In the genomic region with DNA sequence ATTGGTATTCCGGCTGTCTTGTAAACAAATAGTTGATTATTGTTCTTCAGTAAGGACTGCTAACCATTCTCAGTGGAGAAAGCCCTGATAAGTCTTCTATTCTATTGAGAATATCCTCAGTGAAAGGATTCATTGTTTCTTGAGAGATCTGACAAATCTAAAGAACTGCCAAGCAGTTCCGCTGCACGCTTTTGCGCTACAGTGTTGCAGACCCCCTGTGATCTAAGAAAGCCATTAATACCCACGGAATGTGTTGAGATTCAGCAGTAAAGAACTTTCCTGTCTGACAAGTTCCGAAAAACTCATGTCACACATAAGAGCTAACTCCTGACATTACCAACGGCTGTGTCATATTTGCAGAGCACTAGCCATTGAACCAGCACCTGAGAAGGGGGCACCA, we compare ENCODE assay signal across 23 cellular contexts.
"Had no signal": no experiment of that assay in that cellular context is flagged by ENCODE, and none has a peak within 500 bp of the region (broad histone marks: within the 10 kb centered on the region; RNA-seq: fewer than 3 reads in every experiment).

No MANE protein-coding gene starts in this region.

- ATAC-seq: activated T-helper 17 cell treated with anti-CD3 and anti-CD28 coated beads, Interleukin-2, amount 50 U/mL, for 72 hours; effector memory CD8-positive, alpha-beta T cell; natural killer cell treated with Interleukin-12 subunit alpha and Interleukin-12 subunit beta and Interleukin-15 and Interleukin-18, amount 100 ng/mL, for 72 hours; right cardiac atrium; T-cell had no signal

- H3K27ac ChIP-seq: epithelial cell of prostate, left ventricle myocardium inferior, parathyroid adenoma, tibial artery had no signal

- H3K27me3 Mint-ChIP-seq: activated T-cell treated with anti-CD3 and anti-CD28 coated beads, Interleukin-2, amount 50 U/mL, for 24 hours; activated T-helper 17 cell treated with anti-CD3 and anti-CD28 coated beads, Interleukin-2, amount 50 U/mL, for 72 hours; central memory CD8-positive, alpha-beta T cell; effector memory CD8-positive, alpha-beta T cell; natural killer cell treated with Interleukin-12 subunit alpha and Interleukin-12 subunit beta and Interleukin-15 and Interleukin-18, amount 100 ng/mL, for 72 hours; T-cell had no signal

- H3K27ac Mint-ChIP-seq: activated T-cell treated with anti-CD3 and anti-CD28 coated beads, Interleukin-2, amount 50 U/mL, for 24 hours; activated T-helper 17 cell treated with anti-CD3 and anti-CD28 coated beads, Interleukin-2, amount 50 U/mL, for 72 hours; immature natural killer cell; mesothelial cell of epicardium; natural killer cell treated with Interleukin-12 subunit alpha and Interleukin-12 subunit beta and Interleukin-15 and Interleukin-18, amount 100 ng/mL, for 72 hours; T-cell had no signal

- H3K4me3 ChIP-seq: left ventricle myocardium inferior, tibial artery had no signal

- H3K4me1 ChIP-seq: left ventricle myocardium inferior, parathyroid adenoma, tibial artery had no signal

- H3K9me3 ChIP-seq: left ventricle myocardium inferior, tibial artery had no signal

- DNase-seq: activated CD4-positive, alpha-beta T cell treated with anti-CD3 and anti-CD28 coated beads for 1 hour; activated CD4-positive, alpha-beta T cell treated with anti-CD3 and anti-CD28 coated beads, Interleukin-2, amount 50 U/mL, for 4 hours; activated CD8-positive, alpha-beta memory T cell treated with anti-CD3 and anti-CD28 coated beads for 24 hours; activated CD8-positive, alpha-beta memory T cell treated with anti-CD3 and anti-CD28 coated beads, Interleukin-2, amount 50 U/mL, for 4 hours; activated naive CD4-positive, alpha-beta T cell; activated T-cell treated with anti-CD3 and anti-CD28 coated beads, Interleukin-2, amount 50 U/mL, for 24 hours; aorta; effector memory CD8-positive, alpha-beta T cell; immature natural killer cell; kidney glomerular epithelial cell; left ventricle myocardium inferior; nucleus accumbens; right cardiac atrium; stimulated activated CD4-positive, alpha-beta T cell treated with anti-CD3 and anti-CD28 coated beads, Interleukin-4, amount 100 ng/mL, for 24 hours; stimulated activated naive CD4-positive, alpha-beta T cell treated with Interleukin-2 at 50 U/mL for 16 hours; T-cell; tibial artery had no signal

- H3K4me1 Mint-ChIP-seq: activated T-helper 17 cell treated with anti-CD3 and anti-CD28 coated beads, Interleukin-2, amount 50 U/mL, for 72 hours; central memory CD8-positive, alpha-beta T cell; mesothelial cell of epicardium had no signal

- H3K4me3 Mint-ChIP-seq: activated T-cell treated with anti-CD3 and anti-CD28 coated beads, Interleukin-2, amount 50 U/mL, for 24 hours; activated T-helper 17 cell treated with anti-CD3 and anti-CD28 coated beads, Interleukin-2, amount 50 U/mL, for 72 hours; central memory CD8-positive, alpha-beta T cell; effector memory CD8-positive, alpha-beta T cell; immature natural killer cell; mesothelial cell of epicardium; natural killer cell treated with Interleukin-12 subunit alpha and Interleukin-12 subunit beta and Interleukin-15 and Interleukin-18, amount 100 ng/mL, for 72 hours; T-cell had no signal

- H3K27me3 ChIP-seq: tibial artery had no signal

- H3K9me3 Mint-ChIP-seq: activated T-cell treated with anti-CD3 and anti-CD28 coated beads, Interleukin-2, amount 50 U/mL, for 24 hours; activated T-helper 17 cell treated with anti-CD3 and anti-CD28 coated beads, Interleukin-2, amount 50 U/mL, for 72 hours; central memory CD8-positive, alpha-beta T cell; effector memory CD8-positive, alpha-beta T cell; immature natural killer cell; mesothelial cell of epicardium; natural killer cell treated with Interleukin-12 subunit alpha and Interleukin-12 subunit beta and Interleukin-15 and Interleukin-18, amount 100 ng/mL, for 72 hours; T-cell had no signal
